ENCODE assay signal across 8 cellular contexts in genomic region chr9:131762356-131762932, GRCh38. TPM values are rescaled to one million over a fixed set of nuclear protein-coding genes. Genes with fewer than 3 reads are reported as not detected.
A peak's percentile ranks its signal among the peaks of the same experiment; 100 is the strongest.
DNase-seq lines count a peak whose midpoint lies in the region; ATAC-seq and TF ChIP-seq lines count a peak whose summit lies in the region.

No MANE protein-coding gene starts in this region.

- no peak overlapping the region for H3K4me3 ChIP-seq in LNCaP clone FGC (ENCODE audit: low read depth, low read length)

- DNase-seq in GM03348 (ENCODE audit: low spot score), result peak; percentile 94
- no peak for DNase-seq in LNCaP clone FGC (ENCODE audit: low read depth)
- peak; percentile 79 for DNase-seq in activated naive CD4-positive, alpha-beta T cell treated with Interleukin-2 at 50 U/mL for 16 hours
- peak; percentile 30 to 90 (median 78) for DNase-seq in head of caudate nucleus
- DNase-seq in pons (ENCODE audit: low spot score), result peak; percentile 42
- peak; percentile 70 for DNase-seq in ureter (ENCODE audit: low spot score)

- intact Hi-C loops in head of caudate nucleus (cut with DNase I), result loop anchor here (5.0 to 10.0 kb wide), 3 partner anchors 402 to 505 kb away; partner anchors contain the start of gene NTNG2

- ATAC-seq in SK-N-SH treated with all-trans-retinoic acid at 6 μM for 48 hours (peak; percentile 97), HG02938 (IDR thresholded peaks at IDR 0.05; ENCODE audit: unreplicated experiment) (no peak)

- TF ChIP-seq CTCF in LNCaP clone FGC (IDR thresholded peaks at IDR 0.05; ENCODE audit: control insufficient read depth, extremely low read depth, insufficient read depth), result peak; percentile 95

TF ChIP-seq in SK-N-SH treated with all-trans-retinoic acid at 6 μM for 48 hours, 23 proteins besides CTCF, POLR2A, EP300 and RAD21:
- TF ChIP-seq CREB5 (CRISPR knock-in tag; IDR thresholded peaks at IDR 0.05; ENCODE audit: low read depth) (no peak), TSHZ2 (CRISPR knock-in tag; IDR thresholded peaks at IDR 0.05) (peak; percentile 9; the same call in 1 of the 2 replicates)

RNA-seq across cellular contexts. Expression of gene RAPGEF1, which starts 22.6 kb away (rescaled TPM):
- total RNA-seq in ureter, result 64.9 TPM
